15 cellular contexts compared by ENCODE assay signal in the genomic region with DNA sequence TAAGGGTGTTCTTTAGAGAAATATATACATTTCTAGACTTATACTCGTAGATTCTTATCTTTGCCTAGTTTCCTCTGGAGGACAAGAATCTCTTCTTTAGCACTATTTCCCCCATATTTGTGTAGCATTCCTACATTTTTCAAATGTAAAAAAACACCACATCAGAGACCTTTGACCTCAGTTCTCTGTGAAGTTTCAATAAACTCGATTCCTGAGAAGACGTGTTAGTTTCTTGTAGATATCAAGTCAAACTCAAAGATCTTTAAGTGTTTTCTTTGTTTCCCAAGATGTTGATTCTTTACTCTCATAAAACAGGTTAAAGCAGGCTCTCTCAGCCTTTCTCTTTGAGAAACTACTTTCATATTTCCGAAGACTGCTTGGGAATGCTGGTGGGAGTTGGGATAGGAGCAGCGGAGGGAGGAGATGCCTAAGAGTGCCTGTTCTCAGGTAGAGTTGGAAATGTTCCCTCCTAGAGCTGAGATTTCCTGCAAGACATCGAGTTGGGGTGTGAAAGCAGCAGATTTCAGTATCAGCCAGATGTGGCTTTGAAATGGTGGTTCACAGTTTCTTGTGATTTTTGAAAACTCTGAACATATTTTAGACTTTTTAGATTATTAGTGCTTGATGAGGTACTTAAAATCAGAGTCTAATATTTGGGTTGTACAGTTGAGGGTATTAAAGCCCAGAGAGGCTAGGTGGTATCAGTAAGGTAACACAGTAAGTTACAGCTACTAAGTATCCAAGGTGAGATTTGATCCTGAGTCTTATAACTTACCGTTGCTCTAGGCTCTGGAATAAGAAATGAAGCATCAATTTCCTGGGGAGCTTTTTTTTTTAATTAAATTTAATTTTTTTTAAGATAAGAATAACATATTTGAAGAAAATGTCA. TPM values are rescaled to one million over a fixed set of nuclear protein-coding genes. Genes with fewer than 3 reads are reported as not detected.
DNase-seq lines count a peak whose midpoint lies in the region; ATAC-seq, FAIRE-seq and TF ChIP-seq lines count a peak whose summit lies in the region.
"Had no signal": no experiment of that assay in that cellular context is flagged by ENCODE, and none has a peak within 500 bp of the region (broad histone marks: within the 10 kb centered on the region; RNA-seq: fewer than 3 reads in every experiment).

No MANE protein-coding gene starts in this region.

- POLR2A ChIA-PET in Panc1 (lab: Charles Lee) = no interaction called here

- H3K36me3 Mint-ChIP-seq in stimulated activated naive B cell treated with anti-CD40 and anti-IgM and Interleukin-4, amounts not matched to agents 10 μg/mL and 1 μg/mL and 100 μg/mL, for 72 hours = peaks cover 16 to 21% of the 10 kb centered on the region in 2 donors

- intact Hi-C loops in Panc1 (cut with micrococcal nuclease; ENCODE audit: unreplicated experiment) = no loop called here

- no peak for DNase-seq in GM12891 (ENCODE audit: insufficient read length, low spot score)
- no peak for DNase-seq in Panc1 (ENCODE audit: low read depth, low spot score)
- peak; percentile 23 for DNase-seq in kidney glomerular epithelial cell (lab: John Stamatoyannopoulos, UW)
- DNase-seq in stimulated activated naive B cell treated with anti-CD40 and anti-IgM and Interleukin-4, amounts not matched to agents 10 μg/mL and 1 μg/mL and 100 μg/mL, for 72 hours = no peak
- DNase-seq in G401 (ENCODE audit: low spot score) = no peak
- no peak for DNase-seq in nucleus accumbens (lab: John Stamatoyannopoulos, UW)
- DNase-seq: activated CD4-positive, alpha-beta T cell treated with anti-CD3 and anti-CD28 coated beads, Interleukin-2, amount 50 U/mL, for 4 hours; CD8-positive, alpha-beta memory T cell; dorsolateral prefrontal cortex; KG1; NCI-H146; NCI-H510A had no signal

- H3K4me3 ChIP-seq in Panc1 (ENCODE audit: low read depth in 2 of 2, low read length in 2 of 2) = no peak overlapping the region
- H3K4me3 ChIP-seq: dorsolateral prefrontal cortex, SK-N-MC, suprapubic skin had no signal

- H3K4me1 Mint-ChIP-seq in stimulated activated naive B cell treated with anti-CD40 and anti-IgM and Interleukin-4, amounts not matched to agents 10 μg/mL and 1 μg/mL and 100 μg/mL, for 72 hours = peaks cover 36 to 81% of the 10 kb centered on the region in 2 donors

- ATAC-seq in Panc1 (no peak), HG03457 (IDR thresholded peaks at IDR 0.05; ENCODE audit: unreplicated experiment) (no peak)
- no peak for ATAC-seq in stimulated activated naive B cell treated with anti-CD40 and anti-IgM and Interleukin-4, amounts not matched to agents 10 μg/mL and 1 μg/mL and 100 μg/mL, for 72 hours (replicated peaks)

- no peak for TF ChIP-seq CTCF in Panc1 (IDR thresholded peaks at IDR 0.05)

- CTCF ChIA-PET in Panc1 (lab: Charles Lee) = no interaction called here

- peak overlapping the region; percentile 89 for H3K27ac Mint-ChIP-seq in stimulated activated naive B cell treated with anti-CD40 and anti-IgM and Interleukin-4, amounts not matched to agents 10 μg/mL and 1 μg/mL and 100 μg/mL, for 72 hours
- H3K27ac Mint-ChIP-seq: CD8-positive, alpha-beta memory T cell had no signal

- H3K4me1 ChIP-seq in Panc1 (ENCODE audit: control insufficient read depth, insufficient read depth, low read length) = peaks cover 16% of the 10 kb centered on the region; the same call in 1 of the 2 replicates
- H3K4me1 ChIP-seq: suprapubic skin had no signal

- H3K4me3 Mint-ChIP-seq in stimulated activated naive B cell treated with anti-CD40 and anti-IgM and Interleukin-4, amounts not matched to agents 10 μg/mL and 1 μg/mL and 100 μg/mL, for 72 hours = peak overlapping the region; percentile 44 to 46
- H3K4me3 Mint-ChIP-seq: CD8-positive, alpha-beta memory T cell had no signal

- H3K9me3 ChIP-seq in Panc1 (ENCODE audit: control insufficient read depth, insufficient read depth, low read depth, low read length) = no peaks in the 10 kb centered on the region
- H3K9me3 ChIP-seq: suprapubic skin had no signal

- no peak for TF ChIP-seq POLR2A in GM12891 (IDR thresholded peaks at IDR 0.05; ENCODE audit: low read depth, low read length)

- H3K27me3 Mint-ChIP-seq in stimulated activated naive B cell treated with anti-CD40 and anti-IgM and Interleukin-4, amounts not matched to agents 10 μg/mL and 1 μg/mL and 100 μg/mL, for 72 hours = no peaks in the 10 kb centered on the region
- H3K27me3 Mint-ChIP-seq: CD8-positive, alpha-beta memory T cell had no signal

- no peaks in the 10 kb centered on the region for H3K27me3 ChIP-seq in Panc1 (ENCODE audit: control insufficient read depth, insufficient read depth, low read length)
- H3K27me3 ChIP-seq: dorsolateral prefrontal cortex, suprapubic skin had no signal

- in situ Hi-C loops in Panc1 (cut with HindIII; ENCODE audit: low pct_unique_long_range_greater_than_20kb, low sequenced_read_pairs) = no loop called here
- in situ Hi-C loops in G401 (cut with HindIII; ENCODE audit: low sequenced_read_pairs) = no loop called here

- no peaks in the 10 kb centered on the region for H3K36me3 ChIP-seq in Panc1 (ENCODE audit: control insufficient read depth, insufficient read depth, low read length)
- H3K36me3 ChIP-seq: suprapubic skin had no signal

- H3K9me3 Mint-ChIP-seq in stimulated activated naive B cell treated with anti-CD40 and anti-IgM and Interleukin-4, amounts not matched to agents 10 μg/mL and 1 μg/mL and 100 μg/mL, for 72 hours = peaks cover 0 to 3% of the 10 kb centered on the region in 2 donors
- H3K9me3 Mint-ChIP-seq: CD8-positive, alpha-beta memory T cell had no signal

- H3K27ac ChIP-seq in Panc1 (ENCODE audit: low read length) = peak overlapping the region; percentile 72
- H3K27ac ChIP-seq: SK-N-MC, suprapubic skin had no signal

- peak; percentile 75 for FAIRE-seq in GM12891 (lab: Jason Lieb, UNC)

- no TSS peak for BruUV-seq in Panc1 (replicated peaks; lab: Mats Ljungman, UMichigan)

TF ChIP-seq in GM12891, 5 proteins besides CTCF, POLR2A, EP300 and RAD21:
- no peak for TF ChIP-seq SPI1 (IDR thresholded peaks at IDR 0.05; ENCODE audit: low read depth, low read length)
- TF ChIP-seq TAF1 (IDR thresholded peaks at IDR 0.05; ENCODE audit: low read depth, low read length) = no peak
- TF ChIP-seq POLR2AphosphoS5 (IDR thresholded peaks at IDR 0.05; ENCODE audit: low read depth, low read length) = no peak
- no peak for TF ChIP-seq PAX5 (IDR thresholded peaks at IDR 0.05; ENCODE audit: insufficient read depth, low read length, severe bottlenecking)
- TF ChIP-seq POU2F2 (IDR thresholded peaks at IDR 0.05; ENCODE audit: low read depth, low read length) = no peak

RNA-seq across cellular contexts. Expression of a gene that starts 13.9 kb away (rescaled TPM):
- 33.4 TPM for polyA plus RNA-seq in GM12891 (2012; ENCODE audit: low read depth, missing spikeins)
- 64.5 TPM for total RNA-seq in Panc1 (2021; ENCODE audit: unreplicated experiment)
- 52.6 TPM for polyA plus RNA-seq in Panc1 (2012; ENCODE audit: insufficient read length)
- 96.2 and 99.5 TPM in 2 replicates for total RNA-seq in G401 (2014; rRNA removed; shearing (Covaris generic))

RNA-seq across cellular contexts. Expression of a gene that starts 14.3 kb away (rescaled TPM):
- 33.3 TPM for polyA plus RNA-seq in GM12891 (2012; ENCODE audit: low read depth, missing spikeins)
- 51.5 TPM for total RNA-seq in Panc1 (2021; ENCODE audit: unreplicated experiment)
- 32.6 TPM for polyA plus RNA-seq in Panc1 (2012; ENCODE audit: insufficient read length)
- total RNA-seq in G401 (2014; rRNA removed; shearing (Covaris generic)) = 4.0 and 10.9 TPM in 2 replicates
